ENCODE assay signal across 1 cellular context in the genomic region with DNA sequence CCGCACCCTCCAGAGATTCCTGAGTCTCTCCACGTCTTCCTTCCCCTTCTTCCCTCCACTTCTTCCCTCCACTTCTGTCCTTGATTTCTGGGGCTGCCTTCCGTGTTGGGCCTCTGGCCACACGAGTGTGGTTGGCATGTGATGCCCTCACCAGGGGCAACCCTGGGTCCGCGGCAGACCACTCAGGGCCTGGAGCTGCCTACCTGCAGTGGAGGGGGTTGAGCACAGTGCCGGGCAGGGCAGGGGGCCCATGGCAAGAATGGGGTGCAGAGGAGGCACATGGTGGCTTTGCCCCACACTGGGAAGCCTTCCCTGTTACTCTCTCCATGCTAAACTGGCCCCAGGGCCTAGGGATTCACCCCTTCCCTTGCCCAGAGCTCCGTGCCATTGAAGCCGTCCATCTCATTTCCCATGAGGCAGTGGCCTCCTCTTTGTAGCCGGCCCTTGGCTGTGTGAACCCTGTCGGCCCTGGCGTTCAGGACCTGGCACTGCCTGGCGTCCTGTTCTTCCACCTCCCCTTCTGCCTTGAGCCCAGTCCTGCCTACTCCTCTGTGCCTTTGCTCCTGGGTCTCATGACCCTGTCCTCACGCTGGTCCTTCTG.
TF ChIP-seq lines count a peak whose summit lies in the region.

No MANE protein-coding gene starts in this region.

TF ChIP-seq in GM12878, 131 proteins besides CTCF, POLR2A, EP300 and RAD21:
- TF ChIP-seq NR2F1 (conservative IDR thresholded peaks at IDR 0.05) (no peak), IRF4 (IDR thresholded peaks at IDR 0.05; ENCODE audit: low read depth, low read length) (no peak), POLR2AphosphoS5 (IDR thresholded peaks at IDR 0.05; ENCODE audit: low read length) (peak; percentile 45; the same call in 1 of the 2 replicates)
